8 cellular contexts compared by ENCODE assay signal in genomic region chr19:35745328-35746086, GRCh38. TPM values are rescaled to one million over a fixed set of nuclear protein-coding genes. Genes with fewer than 3 reads are reported as not detected.
DNase-seq lines count a peak whose midpoint lies in the region; ATAC-seq, FAIRE-seq and TF ChIP-seq lines count a peak whose summit lies in the region.

Gene PSENEN (plus strand): TSS chr19:35745651. CDS start chr19:35745931, 280 bp downstream.
Gene U2AF1L4 (minus strand): TSS chr19:35745418. CDS start chr19:35745391, 27 bp downstream.

- no peaks in the 10 kb centered on the region for H3K9me3 ChIP-seq in kidney (ENCODE audit: control insufficient read depth in 1 of 2, low read length in 2 of 2)

- DNase-seq in AG20443 (ENCODE audit: low spot score) = peak; percentile 95
- DNase-seq in GM19239 (ENCODE audit: insufficient read length, low spot score) = peak; percentile 68
- peak; percentile 96 for DNase-seq in NCI-H524 treated with DMSO at 0.1 percent for 48 hours (lab: John Stamatoyannopoulos, UW)
- peak; percentile 97 for DNase-seq in activated CD4-positive, alpha-beta T cell treated with anti-CD3 and anti-CD28 coated beads for 36 hours
- DNase-seq in chondrocyte (ENCODE audit: low spot score) = peak; percentile 98
- DNase-seq in kidney = peak; percentile 99
- DNase-seq in stimulated activated CD4-positive, alpha-beta T cell treated with anti-CD3 and anti-CD28 coated beads, Interleukin-15, amount 100 ng/mL, for 1 hour (ENCODE audit: low read depth in 1 of 2, low spot score in 1 of 2) = peak; percentile 89 to 94

- no peaks in the 10 kb centered on the region for H3K9me3 Mint-ChIP-seq in activated CD4-positive, alpha-beta T cell treated with anti-CD3 and anti-CD28 coated beads for 36 hours (ENCODE audit: low read depth)
- H3K9me3 Mint-ChIP-seq in chondrocyte (ENCODE audit: low read depth) = no peaks in the 10 kb centered on the region

- peak within 1 kb of the TSS; percentile 100 for H3K27ac Mint-ChIP-seq in activated CD4-positive, alpha-beta T cell treated with anti-CD3 and anti-CD28 coated beads for 36 hours
- H3K27ac Mint-ChIP-seq in chondrocyte (ENCODE audit: unreplicated experiment) = peak within 1 kb of the TSS; percentile 100

- no peaks in the 10 kb centered on the region for H3K36me3 ChIP-seq in kidney (ENCODE audit: control insufficient read depth in 1 of 2, insufficient read depth in 2 of 2, low read length in 2 of 2)

- FAIRE-seq in GM19239 (lab: Jason Lieb, UNC) (peak; percentile 97), kidney (lab: Jason Lieb, UNC) (peak; percentile 68)

- ATAC-seq in HG03442 (IDR thresholded peaks at IDR 0.05; ENCODE audit: unreplicated experiment) = peak; percentile 39
- peak; percentile 51 for ATAC-seq in activated CD4-positive, alpha-beta T cell treated with anti-CD3 and anti-CD28 coated beads for 36 hours

- peak within 1 kb of the TSS; percentile 99 for H3K4me3 Mint-ChIP-seq in activated CD4-positive, alpha-beta T cell treated with anti-CD3 and anti-CD28 coated beads for 36 hours
- peak within 1 kb of the TSS; percentile 97 for H3K4me3 Mint-ChIP-seq in chondrocyte (ENCODE audit: unreplicated experiment)

- TF ChIP-seq CTCF in chondrocyte (IDR thresholded peaks at IDR 0.05) (no peak), kidney (IDR thresholded peaks at IDR 0.05; ENCODE audit: borderline replicate concordance, extremely low read depth, insufficient read depth) (peak; percentile 7)

- intact Hi-C loops in activated CD4-positive, alpha-beta T cell treated with anti-CD3 and anti-CD28 coated beads for 36 hours (cut with DNase I, micrococcal nuclease) = loop anchor here (1.0 to 10.0 kb wide), 8 partner anchors 28 to 601 kb away; partner anchors contain the start of genes ARHGAP33 (in 2 of the 2), FXYD7 (in 1 of the 2) and TBCB (in 1 of the 2)
- intact Hi-C loops in kidney (cut with DNase I) = no loop called here

- no peaks in the 10 kb centered on the region for H3K27me3 Mint-ChIP-seq in activated CD4-positive, alpha-beta T cell treated with anti-CD3 and anti-CD28 coated beads for 36 hours
- no peaks in the 10 kb centered on the region for H3K27me3 Mint-ChIP-seq in chondrocyte (ENCODE audit: low read depth)

- H3K36me3 Mint-ChIP-seq in activated CD4-positive, alpha-beta T cell treated with anti-CD3 and anti-CD28 coated beads for 36 hours (ENCODE audit: low read depth) = peaks cover 30% of the 10 kb centered on the region
- no peaks in the 10 kb centered on the region for H3K36me3 Mint-ChIP-seq in chondrocyte (ENCODE audit: low read depth)

- H3K27ac ChIP-seq in kidney (ENCODE audit: low read depth in 2 of 2, low read length in 2 of 2) = peak within 1 kb of the TSS; percentile 99 to 100

- POLR2A ChIA-PET in activated CD4-positive, alpha-beta T cell treated with anti-CD3 and anti-CD28 coated beads for 36 hours (lab: Charles Lee) = interaction anchor here (0.5 to 2.3 kb wide), 6 partner anchors 27 to 749 kb away, joined by 4 to 13 read pairs (median 5); no protein-coding TSS in a partner anchor

- H3K9ac ChIP-seq in kidney (ENCODE audit: low read length in 2 of 2) = peak within 1 kb of the TSS; percentile 63 to 98

- peak within 1 kb of the TSS; percentile 94 to 99 for H3K4me3 ChIP-seq in kidney (ENCODE audit: low read length in 2 of 2)

- CTCF ChIA-PET in activated CD4-positive, alpha-beta T cell treated with anti-CD3 and anti-CD28 coated beads for 36 hours (lab: Charles Lee) = interaction anchor here (1.0 to 2.0 kb wide), 5 partner anchors 24 to 186 kb away, joined by 3 to 8 read pairs (median 4); no protein-coding TSS in a partner anchor

- peaks cover 51% of the 10 kb centered on the region for H3K4me1 Mint-ChIP-seq in activated CD4-positive, alpha-beta T cell treated with anti-CD3 and anti-CD28 coated beads for 36 hours
- H3K4me1 Mint-ChIP-seq in chondrocyte (ENCODE audit: low read depth) = peaks cover 64% of the 10 kb centered on the region

- peaks cover 9 to 22% of the 10 kb centered on the region in 2 donors for H3K4me1 ChIP-seq in kidney (ENCODE audit: control insufficient read depth in 1 of 2, insufficient read depth in 1 of 2, low read depth in 1 of 2, low read length in 2 of 2)

RNA-seq across cellular contexts. Expression of gene PSENEN, which starts in this region (rescaled TPM):
- total RNA-seq in activated CD4-positive, alpha-beta T cell treated with anti-CD3 and anti-CD28 coated beads for 36 hours = 10 to 100 TPM; 36.0 to 37.9 TPM
- total RNA-seq in chondrocyte = 59.9 to 71.1 TPM (median 61.8 TPM) in 3 replicates
- total RNA-seq in kidney = 84.0 TPM
- 185 TPM for polyA plus RNA-seq in kidney (ENCODE audit: insufficient read depth, low read depth, low replicate concordance)

RNA-seq across cellular contexts. Expression of gene U2AF1L4, which starts in this region (rescaled TPM):
- 10 to 100 TPM; 31.6 to 37.5 TPM for total RNA-seq in activated CD4-positive, alpha-beta T cell treated with anti-CD3 and anti-CD28 coated beads for 36 hours
- total RNA-seq in chondrocyte = 22.9 to 28.8 TPM (median 24.7 TPM) in 3 replicates
- total RNA-seq in kidney = 27.4 TPM
- 47.7 TPM for polyA plus RNA-seq in kidney (ENCODE audit: insufficient read depth, low read depth, low replicate concordance)

Comparison
In these comparisons a context has a peak if more than half of its experiments do, and no peak if none do; other contexts are left out.
1. Peak in every context shown above with its lines: DNase-seq, ATAC-seq, H3K4me3 ChIP-seq and H3K27ac ChIP-seq.